ENCODE assay signal across 23 cellular contexts in genomic region chr3:85605066-85605465, GRCh38.
"Had no signal": no experiment of that assay in that cellular context is flagged by ENCODE, and none has a peak within 500 bp of the region (broad histone marks: within the 10 kb centered on the region; RNA-seq: fewer than 3 reads in every experiment).

No MANE protein-coding gene starts in this region.

- ATAC-seq: naive thymus-derived CD4-positive, alpha-beta T cell; natural killer cell treated with Interleukin-12 subunit alpha and Interleukin-12 subunit beta and Interleukin-15 and Interleukin-18, amount 100 ng/mL, for 72 hours; right cardiac atrium; sciatic nerve; stimulated activated memory B cell treated with anti-CD40 and anti-IgM and Interleukin-4, amounts not matched to agents 10 μg/mL and 1 μg/mL and 100 μg/mL, for 72 hours; stimulated activated naive CD8-positive, alpha-beta T cell treated with anti-CD3 and anti-CD28 coated beads, Interleukin-15, amount 100 ng/mL, for 72 hours had no signal

- H3K36me3 Mint-ChIP-seq: mesothelial cell of epicardium; naive thymus-derived CD4-positive, alpha-beta T cell; stimulated activated memory B cell treated with anti-CD40 and anti-IgM and Interleukin-4, amounts not matched to agents 10 μg/mL and 1 μg/mL and 100 μg/mL, for 72 hours; type B pancreatic cell had no signal

- H3K9me3 Mint-ChIP-seq: mesothelial cell of epicardium, type B pancreatic cell had no signal

- H3K4me3 Mint-ChIP-seq: mesothelial cell of epicardium; naive thymus-derived CD4-positive, alpha-beta T cell; natural killer cell treated with Interleukin-12 subunit alpha and Interleukin-12 subunit beta and Interleukin-15 and Interleukin-18, amount 100 ng/mL, for 72 hours; stimulated activated memory B cell treated with anti-CD40 and anti-IgM and Interleukin-4, amounts not matched to agents 10 μg/mL and 1 μg/mL and 100 μg/mL, for 72 hours; stimulated activated naive CD8-positive, alpha-beta T cell treated with anti-CD3 and anti-CD28 coated beads, Interleukin-15, amount 100 ng/mL, for 72 hours; type B pancreatic cell had no signal

- FAIRE-seq: small intestine had no signal

- H3K4me1 ChIP-seq: left ventricle myocardium inferior, tibial nerve, uterus had no signal

- H3K4me3 ChIP-seq: left ventricle myocardium inferior, lung, ovary, tibial nerve, uterus had no signal

- H3K27ac ChIP-seq: left ventricle myocardium inferior, ovary, tibial nerve, uterus had no signal

- H3K27me3 ChIP-seq: ovary, tibial nerve, uterus had no signal

- H3K27ac Mint-ChIP-seq: mesothelial cell of epicardium; naive thymus-derived CD4-positive, alpha-beta T cell; natural killer cell treated with Interleukin-12 subunit alpha and Interleukin-12 subunit beta and Interleukin-15 and Interleukin-18, amount 100 ng/mL, for 72 hours; stimulated activated memory B cell treated with anti-CD40 and anti-IgM and Interleukin-4, amounts not matched to agents 10 μg/mL and 1 μg/mL and 100 μg/mL, for 72 hours; type B pancreatic cell had no signal

- DNase-seq: islet precursor cell; left ventricle myocardium inferior; mesendoderm; naive thymus-derived CD4-positive, alpha-beta T cell; ovary; right cardiac atrium; small intestine; stimulated activated CD4-positive, alpha-beta T cell treated with anti-CD3 and anti-CD28 coated beads, Interleukin-1b, Interleukin-23, amount 100 ng/mL, for 48 hours; stimulated activated CD4-positive, alpha-beta T cell treated with anti-CD3 and anti-CD28 coated beads, Interleukin-2, amount 100 ng/mL, for 48 hours; stimulated activated CD4-positive, alpha-beta T cell treated with anti-CD3 and anti-CD28 coated beads, Interleukin-4, amount 100 ng/mL, for 4 hours; stimulated activated CD8-positive, alpha-beta memory T cell treated with anti-CD3 and anti-CD28 coated beads, Interleukin-4, amount 100 ng/mL, for 48 hours; stimulated activated naive CD4-positive, alpha-beta T cell treated with Interleukin-2 at 50 U/mL for 16 hours; stimulated activated naive CD8-positive, alpha-beta T cell treated with anti-CD3 and anti-CD28 coated beads, Interleukin-15, amount 100 ng/mL, for 72 hours; substantia nigra; uterus had no signal

- H3K4me1 Mint-ChIP-seq: naive thymus-derived CD4-positive, alpha-beta T cell; stimulated activated memory B cell treated with anti-CD40 and anti-IgM and Interleukin-4, amounts not matched to agents 10 μg/mL and 1 μg/mL and 100 μg/mL, for 72 hours; stimulated activated naive CD8-positive, alpha-beta T cell treated with anti-CD3 and anti-CD28 coated beads, Interleukin-15, amount 100 ng/mL, for 72 hours had no signal

- H3K36me3 ChIP-seq: left ventricle myocardium inferior, ovary, tibial nerve, uterus had no signal

- H3K27me3 Mint-ChIP-seq: naive thymus-derived CD4-positive, alpha-beta T cell; natural killer cell treated with Interleukin-12 subunit alpha and Interleukin-12 subunit beta and Interleukin-15 and Interleukin-18, amount 100 ng/mL, for 72 hours; progenitor cell of endocrine pancreas; stimulated activated memory B cell treated with anti-CD40 and anti-IgM and Interleukin-4, amounts not matched to agents 10 μg/mL and 1 μg/mL and 100 μg/mL, for 72 hours; stimulated activated naive CD8-positive, alpha-beta T cell treated with anti-CD3 and anti-CD28 coated beads, Interleukin-15, amount 100 ng/mL, for 72 hours; type B pancreatic cell had no signal

- H3K9me3 ChIP-seq: left ventricle myocardium inferior, ovary, tibial nerve, uterus had no signal
